Comparison of ENCODE assay signal across 8 cellular contexts in the genomic region with DNA sequence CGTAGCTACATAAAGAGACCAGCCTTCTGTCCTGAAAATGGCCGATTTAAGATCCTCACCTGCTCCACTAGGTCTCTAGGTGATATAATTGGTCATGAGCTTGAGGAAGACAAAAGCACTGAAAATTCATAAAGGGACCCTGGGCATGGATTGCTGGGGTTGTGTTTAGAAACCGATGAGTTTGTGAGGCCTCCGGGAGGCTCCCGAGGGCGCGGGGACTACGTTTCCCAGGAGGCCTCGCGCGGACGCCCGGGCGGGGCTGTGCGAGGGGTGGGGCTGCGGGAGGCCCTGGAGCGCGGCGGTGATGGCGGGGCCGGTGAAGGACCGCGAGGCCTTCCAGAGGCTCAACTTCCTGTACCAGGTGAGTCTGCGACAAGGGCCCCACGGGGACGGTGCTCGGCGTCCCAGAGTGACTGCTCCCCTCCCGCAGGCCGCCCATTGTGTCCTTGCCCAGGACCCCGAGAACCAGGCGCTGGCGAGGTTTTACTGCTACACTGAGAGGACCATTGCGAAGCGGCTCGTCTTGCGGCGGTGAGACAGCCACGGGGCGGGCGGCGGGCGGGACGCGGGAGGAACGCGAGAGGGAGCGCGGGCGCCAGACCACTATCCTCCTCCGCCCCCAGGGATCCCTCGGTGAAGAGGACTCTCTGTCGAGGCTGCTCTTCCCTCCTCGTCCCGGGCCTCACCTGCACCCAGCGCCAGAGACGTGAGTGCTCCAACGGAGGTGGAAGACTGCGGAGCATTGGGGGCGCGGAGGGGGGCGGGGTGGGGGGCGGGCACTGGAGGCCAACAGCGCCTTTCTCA. TPM values are rescaled to one million over a fixed set of nuclear protein-coding genes. Genes with fewer than 3 reads are reported as not detected.
DNase-seq lines count a peak whose midpoint lies in the region; ATAC-seq and TF ChIP-seq lines count a peak whose summit lies in the region.

A gene (plus strand): TSS at position 289 of the 804 bp plus-strand sequence. CDS start 16 bp downstream, at position 305.

- H3K27ac ChIP-seq in Panc1 (ENCODE audit: low read length): peak within 1 kb of the TSS; percentile 78

- ATAC-seq in GM21723 (IDR thresholded peaks at IDR 0.05; ENCODE audit: unreplicated experiment) (peak; percentile 95), Panc1 (peak; percentile 99), esophagus mucosa (peak; percentile 97)

- peak within 1 kb of the TSS; percentile 75 to 87 for H3K4me3 ChIP-seq in Panc1 (ENCODE audit: low read depth in 2 of 2, low read length in 2 of 2)

- DNase-seq in DMS53 (lab: John Stamatoyannopoulos, UW): peak; percentile 94
- DNase-seq in KG1 (lab: John Stamatoyannopoulos, UW): peak; percentile 76
- DNase-seq in Panc1 (ENCODE audit: low read depth, low spot score): no peak
- DNase-seq in activated T-cell treated with anti-CD3 and anti-CD28 coated beads, Interleukin-2, amount 50 U/mL, for 48 hours: peak; percentile 91 to 93
- DNase-seq in myocyte (ENCODE audit: low read depth): peak; percentile 82
- DNase-seq in stimulated activated CD8-positive, alpha-beta memory T cell treated with anti-CD3 and anti-CD28 coated beads, Interleukin-7, amount 100 ng/mL, for 4 hours (ENCODE audit: low read depth in 2 of 2): peak; percentile 72 to 83

- POLR2A ChIA-PET in Panc1 (lab: Charles Lee): no interaction called here

- H3K27me3 ChIP-seq in Panc1 (ENCODE audit: control insufficient read depth, insufficient read depth, low read length): no peaks in the 10 kb centered on the region

- no peak for TF ChIP-seq CTCF in Panc1 (IDR thresholded peaks at IDR 0.05)

- no peaks in the 10 kb centered on the region for H3K9me3 ChIP-seq in Panc1 (ENCODE audit: control insufficient read depth, insufficient read depth, low read depth, low read length)

- H3K36me3 ChIP-seq in Panc1 (ENCODE audit: control insufficient read depth, insufficient read depth, low read length): no peaks in the 10 kb centered on the region

- in situ Hi-C loops in Panc1 (cut with HindIII; ENCODE audit: low pct_unique_long_range_greater_than_20kb, low sequenced_read_pairs): no loop called here

- CTCF ChIA-PET in Panc1 (lab: Charles Lee): interaction anchor here (0.6 kb wide), 1 partner anchor 127 kb away, joined by 3 read pairs; no protein-coding TSS in a partner anchor

- H3K4me1 ChIP-seq in Panc1 (ENCODE audit: control insufficient read depth, insufficient read depth, low read length): peaks cover 5% of the 10 kb centered on the region; the same call in 1 of the 2 replicates

- BruUV-seq in Panc1 (replicated peaks; lab: Mats Ljungman, UMichigan): no TSS peak

- intact Hi-C loops in Panc1 (cut with micrococcal nuclease; ENCODE audit: unreplicated experiment): no loop called here

RNA-seq across cellular contexts. Expression of the gene that starts here (rescaled TPM):
- total RNA-seq in Panc1 (2021; ENCODE audit: unreplicated experiment) (81.3 TPM), esophagus mucosa (46.0 TPM), myocyte (11.2 and 24.6 TPM in 2 replicates)
- polyA plus RNA-seq in Panc1 (2012; ENCODE audit: insufficient read length): 120 TPM
- 32.9 TPM for polyA plus RNA-seq in myocyte (2012)
